10 cellular contexts compared by ENCODE assay signal in the genomic region with DNA sequence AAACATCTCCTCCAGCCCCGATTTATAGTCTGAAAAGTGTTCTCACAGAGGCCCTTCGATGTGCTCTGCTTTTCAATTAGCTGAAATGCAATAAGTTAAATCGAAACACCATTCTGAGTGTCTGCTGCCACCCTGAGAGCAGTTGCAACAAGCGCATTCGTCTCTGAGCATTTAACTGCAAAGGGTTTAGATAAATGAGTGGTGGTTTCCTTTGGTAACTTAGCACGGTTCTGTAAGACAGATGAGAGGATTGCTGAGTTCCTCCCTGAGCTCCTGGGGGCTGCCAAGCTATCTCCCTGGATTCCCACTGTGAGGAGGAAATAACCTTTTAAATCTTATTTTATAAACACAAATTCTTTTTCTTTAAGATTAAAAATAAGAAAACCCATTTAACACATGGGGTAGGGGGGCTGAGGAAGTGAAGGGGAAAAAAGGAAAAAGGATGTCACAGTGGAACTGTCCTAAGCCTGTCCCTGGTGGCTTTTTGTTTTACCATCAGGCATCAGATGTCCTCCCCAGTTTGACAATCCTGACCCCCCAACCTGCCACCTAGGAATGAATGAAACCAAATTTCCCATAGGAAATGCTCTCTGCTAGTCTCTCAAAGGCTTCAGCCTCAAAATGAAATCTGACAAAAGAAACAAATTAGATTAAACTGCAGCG. TPM values are rescaled to one million over a fixed set of nuclear protein-coding genes. Genes with fewer than 3 reads are reported as not detected.
A peak's percentile ranks its signal among the peaks of the same experiment; 100 is the strongest.
DNase-seq lines count a peak whose midpoint lies in the region; ATAC-seq and TF ChIP-seq lines count a peak whose summit lies in the region.
"Had no signal": no experiment of that assay in that cellular context is flagged by ENCODE, and none has a peak within 500 bp of the region (broad histone marks: within the 10 kb centered on the region; RNA-seq: fewer than 3 reads in every experiment).

No MANE protein-coding gene starts in this region.

- H2BK12ac ChIP-seq in neuronal stem cell (ENCODE audit: low read length), result no peak overlapping the region

- no peak overlapping the region for H2BK120ac ChIP-seq in neuronal stem cell (ENCODE audit: low read depth, low read length)

- no peak overlapping the region for H3K4me2 ChIP-seq in neuronal stem cell (ENCODE audit: insufficient read depth, low read length, poor library complexity, severe bottlenecking)

- no peak overlapping the region for H3K18ac ChIP-seq in neuronal stem cell (ENCODE audit: low read length)

- no peak for TF ChIP-seq EP300 in gastroesophageal sphincter (IDR thresholded peaks at IDR 0.05)

- peak in 3 of 4 experiments; percentile 65 to 78 (median 75) for TF ChIP-seq CTCF in gastroesophageal sphincter (IDR thresholded peaks at IDR 0.05)

- H3K27me3 ChIP-seq in gastroesophageal sphincter (no peaks in the 10 kb centered on the region), neuronal stem cell (ENCODE audit: control insufficient read depth in 3 of 3, insufficient read depth in 3 of 3, low read depth in 1 of 3, low read length in 3 of 3) (no peaks in the 10 kb centered on the region)
- H3K27me3 ChIP-seq: BLaER1 treated with 17β-estradiol and CSF1 and Interleukin-3, amounts not matched to agents 10 nM and 100 nM had no signal

- TF ChIP-seq POLR2A in gastroesophageal sphincter (IDR thresholded peaks at IDR 0.05), result no peak

- H3K36me3 ChIP-seq in gastroesophageal sphincter (no peaks in the 10 kb centered on the region), neuronal stem cell (replicated peaks in 1 of 2; ENCODE audit: control insufficient read depth in 2 of 2, insufficient read depth in 2 of 2, low read length in 2 of 2) (no peaks in the 10 kb centered on the region)
- H3K36me3 ChIP-seq: BLaER1 treated with 17β-estradiol and CSF1 and Interleukin-3, amounts not matched to agents 10 nM and 100 nM had no signal

- no peak overlapping the region for H4K8ac ChIP-seq in neuronal stem cell (ENCODE audit: low read depth, low read length)

- H3K9me3 Mint-ChIP-seq in activated T-helper 17 cell treated with anti-CD3 and anti-CD28 coated beads, Interleukin-2, amount 50 U/mL, for 72 hours, result no peaks in the 10 kb centered on the region
- H3K9me3 Mint-ChIP-seq: activated naive CD4-positive, alpha-beta T cell treated with anti-CD3 and anti-CD28 coated beads, Interleukin-2, amount 50 U/mL, for 24 hours had no signal

- peak overlapping the region; percentile 87 for H2AFZ ChIP-seq in neuronal stem cell (ENCODE audit: low read length)

- H3K27me3 Mint-ChIP-seq in activated T-helper 17 cell treated with anti-CD3 and anti-CD28 coated beads, Interleukin-2, amount 50 U/mL, for 72 hours, result peaks cover 3% of the 10 kb centered on the region
- H3K27me3 Mint-ChIP-seq: activated naive CD4-positive, alpha-beta T cell treated with anti-CD3 and anti-CD28 coated beads, Interleukin-2, amount 50 U/mL, for 24 hours had no signal

- no peak overlapping the region for H3K9ac ChIP-seq in neuronal stem cell (ENCODE audit: low read depth, low read length, poor library complexity)

- H2BK15ac ChIP-seq in neuronal stem cell (ENCODE audit: low read length), result no peak overlapping the region

- H3K4ac ChIP-seq in neuronal stem cell (ENCODE audit: low read length), result no peak overlapping the region

- DNase-seq in NK-92 treated with Interleukin-12 subunit alpha and Interleukin-12 subunit beta, amount 100 ng/mL, for 24 hours (lab: John Stamatoyannopoulos, UW), result peak; percentile 23
- DNase-seq in NK-92 (lab: John Stamatoyannopoulos, UW; ENCODE audit: unreplicated experiment) (no peak), NCI-H524 treated with DMSO at 0.1 percent for 48 hours (lab: John Stamatoyannopoulos, UW) (peak; percentile 27), neuronal stem cell (ENCODE audit: low spot score) (peak; percentile 41), T-helper 9 cell (no peak)

- H3K4me1 Mint-ChIP-seq in activated T-helper 17 cell treated with anti-CD3 and anti-CD28 coated beads, Interleukin-2, amount 50 U/mL, for 72 hours, result peaks cover 8% of the 10 kb centered on the region

- no peak overlapping the region for H3K27ac Mint-ChIP-seq in activated T-helper 17 cell treated with anti-CD3 and anti-CD28 coated beads, Interleukin-2, amount 50 U/mL, for 72 hours
- H3K27ac Mint-ChIP-seq: activated naive CD4-positive, alpha-beta T cell treated with anti-CD3 and anti-CD28 coated beads, Interleukin-2, amount 50 U/mL, for 24 hours had no signal

- H3K27ac ChIP-seq in gastroesophageal sphincter, result peak overlapping the region in 3 of 4 donors; percentile 28 to 67 (median 50)
- no peak overlapping the region for H3K27ac ChIP-seq in neuronal stem cell (replicated peaks; ENCODE audit: low read length)
- H3K27ac ChIP-seq: BLaER1 treated with 17β-estradiol and CSF1 and Interleukin-3, amounts not matched to agents 10 nM and 100 nM had no signal

- H3K14ac ChIP-seq in neuronal stem cell (ENCODE audit: low read length), result no peak overlapping the region

- ATAC-seq in HG03432 (IDR thresholded peaks at IDR 0.05; ENCODE audit: unreplicated experiment) (peak; percentile 65), gastroesophageal sphincter (peak; percentile 65)
- ATAC-seq in activated T-helper 17 cell treated with anti-CD3 and anti-CD28 coated beads, Interleukin-2, amount 50 U/mL, for 72 hours (replicated peaks), result peak; percentile 87

- peaks cover 0 to 34% (median 12%) of the 10 kb centered on the region in 3 donors for H3K4me1 ChIP-seq in gastroesophageal sphincter
- H3K4me1 ChIP-seq in neuronal stem cell (ENCODE audit: control insufficient read depth in 2 of 2, insufficient read depth in 1 of 2, low read depth in 1 of 2, low read length in 2 of 2), result peaks cover 4 to 11% of the 10 kb centered on the region in 2 donors

- no peaks in the 10 kb centered on the region for H3K36me3 Mint-ChIP-seq in activated T-helper 17 cell treated with anti-CD3 and anti-CD28 coated beads, Interleukin-2, amount 50 U/mL, for 72 hours (ENCODE audit: low read depth)
- H3K36me3 Mint-ChIP-seq: activated naive CD4-positive, alpha-beta T cell treated with anti-CD3 and anti-CD28 coated beads, Interleukin-2, amount 50 U/mL, for 24 hours had no signal

- no peak overlapping the region for H2BK5ac ChIP-seq in neuronal stem cell (ENCODE audit: low read length)

- H2AK5ac ChIP-seq in neuronal stem cell (ENCODE audit: low read depth, low read length), result no peak overlapping the region

- H3K9me3 ChIP-seq in gastroesophageal sphincter (no peaks in the 10 kb centered on the region), neuronal stem cell (replicated peaks in 1 of 2; ENCODE audit: control insufficient read depth in 2 of 2, insufficient read depth in 1 of 2, low read depth in 1 of 2, low read length in 2 of 2) (no peaks in the 10 kb centered on the region)
- H3K9me3 ChIP-seq: BLaER1 treated with 17β-estradiol and CSF1 and Interleukin-3, amounts not matched to agents 10 nM and 100 nM had no signal

- H3K4me3 ChIP-seq in gastroesophageal sphincter (peak overlapping the region; percentile 11 to 26), neuronal stem cell (ENCODE audit: low read length in 2 of 2) (no peak overlapping the region)
- H3K4me3 ChIP-seq: BLaER1 treated with 17β-estradiol and CSF1 and Interleukin-3, amounts not matched to agents 10 nM and 100 nM had no signal

- no peak overlapping the region for H4K91ac ChIP-seq in neuronal stem cell (ENCODE audit: low read depth, low read length, poor library complexity)

- H3K23ac ChIP-seq in neuronal stem cell (ENCODE audit: low read depth, low read length, poor library complexity), result no peak overlapping the region

- no peaks in the 10 kb centered on the region for H3K79me1 ChIP-seq in neuronal stem cell (ENCODE audit: low read depth, low read length)

- H3K4me3 Mint-ChIP-seq in activated T-helper 17 cell treated with anti-CD3 and anti-CD28 coated beads, Interleukin-2, amount 50 U/mL, for 72 hours, result peak overlapping the region; percentile 30
- H3K4me3 Mint-ChIP-seq: activated naive CD4-positive, alpha-beta T cell treated with anti-CD3 and anti-CD28 coated beads, Interleukin-2, amount 50 U/mL, for 24 hours had no signal

- WGBS in gastroesophageal sphincter (ENCODE audit: low coverage in 1 of 2), 2 donors, result 0 to 16% methylated on average over 4 to 6 of the region's 7 CpGs
- no CpG with 5 or more reads among the region's 7 CpGs for WGBS in neuronal stem cell (ENCODE audit: extremely low coverage in 2 of 2, insufficient read length in 2 of 2, insufficient replicate concordance in 1 of 2), 2 donors

RNA-seq across cellular contexts. Expression of gene CREB1, which starts 56.4 kb away (rescaled TPM):
- total RNA-seq in activated T-helper 17 cell treated with anti-CD3 and anti-CD28 coated beads, Interleukin-2, amount 50 U/mL, for 72 hours, result 10 to 100 TPM; 84.2 to 97.5 TPM
- 10 to 100 TPM; 46.0 to 60.2 (median 57.5) TPM for total RNA-seq in gastroesophageal sphincter
- 60.5 TPM for polyA plus RNA-seq in neuronal stem cell (2013, experiment 1 of 2)
- 61.4 TPM for polyA plus RNA-seq in neuronal stem cell (2013, experiment 2 of 2)

Comparison
In these comparisons a context has a peak if more than half of its experiments do, and no peak if none do; other contexts are left out.
1. DNase-seq: peak in NK-92 treated with Interleukin-12 subunit alpha and Interleukin-12 subunit beta, amount 100 ng/mL, for 24 hours (single experiment), NCI-H524 treated with DMSO at 0.1 percent for 48 hours (single experiment) and neuronal stem cell (single experiment); none in NK-92 (single experiment) and T-helper 9 cell (single experiment).
2. H3K4me3 ChIP-seq: peak in gastroesophageal sphincter (2 of 2); none in neuronal stem cell (0 of 2).
3. Peak in every context shown above with its lines, with median percentiles within 50 percentile points of each other: ATAC-seq.